ENCODE assay signal across 6 cellular contexts in the genomic region with DNA sequence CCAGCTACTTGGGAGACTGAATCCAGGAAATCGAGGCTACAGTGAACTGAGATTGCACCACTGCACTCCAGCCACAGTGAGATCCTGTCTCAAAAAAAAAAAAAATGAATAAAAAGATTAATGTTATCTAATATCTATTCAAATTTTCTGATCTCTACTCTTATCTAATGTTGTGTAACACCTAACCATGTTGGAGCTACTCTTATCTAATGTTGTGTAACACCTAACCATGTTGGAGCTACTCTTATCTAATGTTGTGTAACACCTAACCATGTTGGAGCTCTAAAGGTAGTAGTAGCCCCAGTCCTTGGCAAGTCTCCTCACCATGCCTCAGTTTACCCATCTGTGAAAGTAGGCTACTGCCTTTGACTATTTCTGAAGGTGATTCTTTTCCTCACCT. TPM values are rescaled to one million over a fixed set of nuclear protein-coding genes. Genes with fewer than 3 reads are reported as not detected.
"Had no signal": no experiment of that assay in that cellular context is flagged by ENCODE, and none has a peak within 500 bp of the region (broad histone marks: within the 10 kb centered on the region; RNA-seq: fewer than 3 reads in every experiment).

No MANE protein-coding gene starts in this region.

RNA-seq across cellular contexts. Expression of gene SRRM4, which starts 26.9 kb away (rescaled TPM):
- total RNA-seq: activated CD8-positive, alpha-beta T cell treated with anti-CD3 and anti-CD28 coated beads, Interleukin-2, amount 10 ng/mL, durations not matched to agents 7 days and 5 days; activated naive CD8-positive, alpha-beta T cell treated with anti-CD3 and anti-CD28 coated beads, Interleukin-2, amount 10 ng/mL, durations not matched to agents 7 days and 5 days; MCF 10A; NCI-H460; PC-9; SK-MEL-5 had no signal
